Comparison of ENCODE assay signal across 21 cellular contexts in genomic region chrX:101385026-101385684, GRCh38. TPM values are rescaled to one million over a fixed set of nuclear protein-coding genes. Genes with fewer than 3 reads are reported as not detected.
DNase-seq lines count a peak whose midpoint lies in the region; ATAC-seq, FAIRE-seq and TF ChIP-seq lines count a peak whose summit lies in the region.
"Had no signal": no experiment of that assay in that cellular context is flagged by ENCODE, and none has a peak within 500 bp of the region (broad histone marks: within the 10 kb centered on the region; RNA-seq: fewer than 3 reads in every experiment).

No MANE protein-coding gene starts in this region.

- H3K4me2 ChIP-seq in GM12878 (ENCODE audit: control insufficient read depth, insufficient read depth) = peak overlapping the region; percentile 38
- H3K4me2 ChIP-seq in GM23248 (ENCODE audit: unreplicated experiment) = no peak overlapping the region

- RAD21 ChIA-PET in GM12878 (lab: Charles Lee; ENCODE audit: unreplicated experiment) = interaction anchor here (1.0 to 1.3 kb wide), 4 partner anchors 9 to 28 kb away, joined by 3 to 4 read pairs (median 4); no protein-coding TSS in a partner anchor

- H3K36me3 ChIP-seq in GM12878 (ENCODE audit: control insufficient read depth in 2 of 2, insufficient read depth in 2 of 2, low read length in 1 of 2) (no peaks in the 10 kb centered on the region), GM23248 (ENCODE audit: low read depth) (no peaks in the 10 kb centered on the region)
- H3K36me3 ChIP-seq: ovary, vagina had no signal

- CTCF ChIA-PET in GM12878 (lab: Yijun Ruan, JAX) = interaction anchor here (0.6 to 1.5 kb wide), 3 partner anchors 12 to 31 kb away, joined by 3 to 4 read pairs (median 4); no protein-coding TSS in a partner anchor

- H3F3A ChIP-seq in GM23248 (ENCODE audit: insufficient read depth) = no peaks in the 10 kb centered on the region

- no peaks in the 10 kb centered on the region for H4K20me1 ChIP-seq in GM12878 (ENCODE audit: control insufficient read depth, insufficient read depth)
- no peaks in the 10 kb centered on the region for H4K20me1 ChIP-seq in GM23248 (ENCODE audit: insufficient read depth)

- H3K9me3 Mint-ChIP-seq in stimulated activated effector memory CD8-positive, alpha-beta T cell treated with anti-CD3 and anti-CD28 coated beads, Interleukin-12 subunit alpha, Interleukin-12 subunit beta, amount 100 ng/mL, for 72 hours = no peaks in the 10 kb centered on the region

- no peak for TF ChIP-seq RAD21 in GM12878 (IDR thresholded peaks at IDR 0.05; ENCODE audit: insufficient read depth, low read depth, low read length)

- TF ChIP-seq POLR2A in GM12878 (IDR thresholded peaks at IDR 0.05; ENCODE audit: low read depth, low read length) = no peak

- SMC1A ChIA-PET in GM12878 (lab: Charles Lee; ENCODE audit: uncharacterized antibody, unreplicated experiment) = interaction anchor here (0.6 to 1.1 kb wide), 2 partner anchors 9 to 31 kb away, joined by 3 read pairs; no protein-coding TSS in a partner anchor

- H3K27me3 ChIP-seq in GM12878 (replicated peaks in 1 of 2; ENCODE audit: control insufficient read depth in 2 of 2, insufficient read depth in 2 of 2, low read length in 1 of 2) = no peaks in the 10 kb centered on the region
- no peaks in the 10 kb centered on the region for H3K27me3 ChIP-seq in GM23248 (replicated peaks; ENCODE audit: insufficient read depth)
- H3K27me3 ChIP-seq: ovary, vagina had no signal

- peak overlapping the region; percentile 81 for H3K27ac ChIP-seq in GM12878 (ENCODE audit: control insufficient read depth, insufficient read depth)
- H3K27ac ChIP-seq in GM23248 = no peak overlapping the region
- H3K27ac ChIP-seq: epithelial cell of prostate, ovary, vagina had no signal

- H3K4me1 Mint-ChIP-seq in stimulated activated effector memory CD8-positive, alpha-beta T cell treated with anti-CD3 and anti-CD28 coated beads, Interleukin-12 subunit alpha, Interleukin-12 subunit beta, amount 100 ng/mL, for 72 hours = no peaks in the 10 kb centered on the region

- ATAC-seq in HG02840 (IDR thresholded peaks at IDR 0.05; ENCODE audit: low FRiP score, unreplicated experiment) (peak; percentile 1), GM12878 (peak; percentile 38), GM18873 (IDR thresholded peaks at IDR 0.05; ENCODE audit: low FRiP score, unreplicated experiment) (no peak)
- no peak for ATAC-seq in stimulated activated effector memory CD8-positive, alpha-beta T cell treated with anti-CD3 and anti-CD28 coated beads, Interleukin-12 subunit alpha, Interleukin-12 subunit beta, amount 100 ng/mL, for 72 hours

- no peaks in the 10 kb centered on the region for H3K36me3 Mint-ChIP-seq in stimulated activated effector memory CD8-positive, alpha-beta T cell treated with anti-CD3 and anti-CD28 coated beads, Interleukin-12 subunit alpha, Interleukin-12 subunit beta, amount 100 ng/mL, for 72 hours

- intact Hi-C loops in GM12878 (cut with micrococcal nuclease; ENCODE audit: unreplicated experiment) = loop anchor here (5.0 kb wide), 1 partner anchor 38 kb away; the partner anchor contains the start of gene TIMM8A

- TF ChIP-seq CTCF in GM12865 (IDR thresholded peaks at IDR 0.05; ENCODE audit: insufficient read depth, low read depth, low read length, missing control alignments) (no peak), GM12878 (IDR thresholded peaks at IDR 0.05 in 2 of 3, conservative IDR thresholded peaks at IDR 0.05 in 1 of 3; ENCODE audit: control insufficient read depth in 2 of 3, extremely low read depth in 1 of 3, insufficient read depth in 1 of 3, low read depth in 3 of 3, low read length in 3 of 3) (no peak)

- H3K79me2 ChIP-seq in GM12878 (ENCODE audit: control insufficient read depth, insufficient read depth, low read length) = peaks cover 42% of the 10 kb centered on the region
- no peaks in the 10 kb centered on the region for H3K79me2 ChIP-seq in GM23248 (ENCODE audit: insufficient read depth)

- no peaks in the 10 kb centered on the region for H3K9me3 ChIP-seq in GM12878 (replicated peaks; ENCODE audit: control insufficient read depth, insufficient read depth, low read length)
- H3K9me3 ChIP-seq in GM23248 (ENCODE audit: low read depth) = no peaks in the 10 kb centered on the region
- H3K9me3 ChIP-seq: mucosa of descending colon, ovary, vagina had no signal

- no peaks in the 10 kb centered on the region for H3K4me1 ChIP-seq in GM12878 (ENCODE audit: control insufficient read depth, insufficient read depth, low read length)
- no peaks in the 10 kb centered on the region for H3K4me1 ChIP-seq in GM23248 (ENCODE audit: insufficient read depth)
- H3K4me1 ChIP-seq: vagina had no signal

- FAIRE-seq in GM12878 (lab: Jason Lieb, UNC) = no peak

- H3K9me2 ChIP-seq in GM23248 (ENCODE audit: insufficient read depth) = no peaks in the 10 kb centered on the region

- no peak overlapping the region for H3K27ac Mint-ChIP-seq in stimulated activated effector memory CD8-positive, alpha-beta T cell treated with anti-CD3 and anti-CD28 coated beads, Interleukin-12 subunit alpha, Interleukin-12 subunit beta, amount 100 ng/mL, for 72 hours
- H3K27ac Mint-ChIP-seq: H9 had no signal

- H2AFZ ChIP-seq in GM12878 (ENCODE audit: control insufficient read depth, low read depth, low read length) (no peak overlapping the region), GM23248 (no peak overlapping the region)

- POLR2A ChIA-PET in GM12878 (lab: Charles Lee) = interaction anchor here (0.8 to 1.9 kb wide), 4 partner anchors 20 to 555 kb away, joined by 3 to 4 read pairs (median 3); no protein-coding TSS in a partner anchor

- DNase-seq in GM12865 (ENCODE audit: low read depth) (peak; percentile 14), GM12878 (ENCODE audit: low read depth, low spot score) (no peak), GM23248 (no peak), NCI-H748 (lab: John Stamatoyannopoulos, UW; ENCODE audit: unreplicated experiment) (no peak)
- no peak for DNase-seq in stimulated activated effector memory CD8-positive, alpha-beta T cell treated with anti-CD3 and anti-CD28 coated beads, Interleukin-12 subunit alpha, Interleukin-12 subunit beta, amount 100 ng/mL, for 72 hours (ENCODE audit: low spot score in 2 of 2)
- DNase-seq: activated CD8-positive, alpha-beta memory T cell treated with anti-CD3 and anti-CD28 coated beads for 24 hours; Calu3; foreskin melanocyte; H9; IMR-90; mucosa of descending colon; NCI-H2081 treated with DMSO at 0.1 percent for 48 hours; NCI-H524 treated with DMSO at 0.1 percent for 48 hours; ovary; stimulated activated CD4-positive, alpha-beta T cell treated with anti-CD3 and anti-CD28 coated beads, Interleukin-1b, Interleukin-23, amount 100 ng/mL, for 48 hours had no signal

- H3K4me3 ChIP-seq in GM12865 (ENCODE audit: low read depth, low read length) (peak overlapping the region; percentile 74), GM12878 (peak overlapping the region; percentile 71), GM23248 (no peak overlapping the region)
- H3K4me3 ChIP-seq: mucosa of descending colon, ovary, vagina had no signal

- in situ Hi-C loops in GM12878 (cut with MboI) (no loop called here), GM23248 (cut with MboI) (no loop called here)

- BruUV-seq in GM12878 (replicated peaks; lab: Mats Ljungman, UMichigan) = no TSS peak

- H3K4me3 Mint-ChIP-seq in stimulated activated effector memory CD8-positive, alpha-beta T cell treated with anti-CD3 and anti-CD28 coated beads, Interleukin-12 subunit alpha, Interleukin-12 subunit beta, amount 100 ng/mL, for 72 hours = peak overlapping the region; percentile 36
- H3K4me3 Mint-ChIP-seq: H9 had no signal

- TF ChIP-seq EP300 in GM12878 (IDR thresholded peaks at IDR 0.05; ENCODE audit: borderline replicate concordance in 1 of 2, control insufficient read depth in 1 of 2, low read depth in 2 of 2, low read length in 2 of 2) = no peak

- 12% methylated on average over 7 of the region's 7 CpGs for WGBS in GM12878 (ENCODE audit: insufficient coverage, insufficient replicate concordance, low lambda C conversion rate, missing lambda C conversion rate)
- 51 to 77% methylated on average over 6 of the region's 7 CpGs for WGBS in GM23248 (ENCODE audit: low coverage in 1 of 2, low lambda C conversion rate in 2 of 2, missing lambda C conversion rate in 2 of 2), 2 experiments

- H3K9ac ChIP-seq in GM12878 (ENCODE audit: control insufficient read depth, insufficient read depth, low read length) = peak overlapping the region; percentile 66
- no peak overlapping the region for H3K9ac ChIP-seq in GM23248

RNA-seq across cellular contexts. Expression of gene BTK, which starts 0.8 kb away (rescaled TPM):
- 232 and 237 TPM in 2 replicates for total RNA-seq in GM12878 (2013; cell fraction: nucleolus; rRNA removed)
- 69.0 and 79.8 TPM in 2 replicates for total RNA-seq in GM12878 (2014; rRNA removed)
- total RNA-seq in GM12878 (2014; rRNA removed; fragmentation: Illumina TruSeq; extraction: Trizol) = 112 and 117 TPM in 2 replicates
- total RNA-seq in GM12878 (2021) = 96.3 and 99.5 TPM in 2 replicates
- polyA plus RNA-seq in GM12878 (2011; ENCODE audit: low read depth) = 81.3 TPM
- polyA plus RNA-seq in GM12878 (2011; rRNA removed) = 82.0 and 96.3 TPM in 2 replicates
- polyA plus RNA-seq in GM12878 (2011; cell fraction: cytosol; rRNA removed) = 52.8 and 54.3 TPM in 2 replicates
- 101 and 126 TPM in 2 replicates for polyA plus RNA-seq in GM12878 (2011; cell fraction: nucleus; rRNA removed)
- polyA plus RNA-seq in GM12878 (2012) = 88.1 and 105 TPM in 2 replicates
- 154 and 191 TPM in 2 replicates for polyA plus RNA-seq in GM12878 (2014; fragmentation: Illumina TruSeq; extraction: Trizol)
- polyA plus RNA-seq in GM12878 (2014; fragmentation: Nextera tagmentation; extraction: Ambion mirVana) = 10 to 100 TPM; 24.0 to 94.5 TPM
- polyA plus RNA-seq in GM12878 (2014; rRNA removed) = 99.0 and 104 TPM in 2 replicates
- polyA plus RNA-seq in GM12878 (2016; fragmentation: Nextera tagmentation; extraction: Ambion mirVana) = 10 to 100 TPM; 81.9 to 83.3 TPM
- polyA minus RNA-seq in GM12878 (2011; rRNA and poly(A)+ RNA removed) = 42.1 and 46.4 TPM in 2 replicates
- polyA minus RNA-seq in GM12878 (2011; cell fraction: cytosol; rRNA and poly(A)+ RNA removed) = 16.4 and 20.7 TPM in 2 replicates
- polyA minus RNA-seq in GM12878 (2011; cell fraction: nucleus; rRNA and poly(A)+ RNA removed) = 28.5 and 35.8 TPM in 2 replicates
- not detected in 2 replicates for total RNA-seq in GM23248 (2014; rRNA removed; shearing (Covaris generic))
- polyA plus RNA-seq in GM23248 (2016; fragmentation: Nextera tagmentation; extraction: Ambion mirVana) = 0.23 TPM in 1 of 2 replicates, not detected in the other
- total RNA-seq: Calu3; IMR-90; kidney epithelial cell; T-helper 2 cell treated with Interferon-gamma antibody and Interleukin-4, amounts not matched to agents 100 ng/mL and 5 ng/mL, for 36 hours had no signal
- polyA plus RNA-seq: IMR-90 had no signal

RNA-seq across cellular contexts. Expression of gene RPL36A, which starts 5.7 kb away (rescaled TPM):
- 262 and 314 TPM in 2 replicates for total RNA-seq in GM12878 (2013; cell fraction: nucleolus; rRNA removed)
- 1,479 and 1,585 TPM in 2 replicates for total RNA-seq in GM12878 (2014; rRNA removed)
- 3,614 and 3,813 TPM in 2 replicates for total RNA-seq in GM12878 (2014; rRNA removed; fragmentation: Illumina TruSeq; extraction: Trizol)
- 425 and 522 TPM in 2 replicates for total RNA-seq in GM12878 (2021)
- 219 TPM for polyA plus RNA-seq in GM12878 (2011; ENCODE audit: low read depth)
- 3,267 and 3,973 TPM in 2 replicates for polyA plus RNA-seq in GM12878 (2011; rRNA removed)
- 615 and 2,011 TPM in 2 replicates for polyA plus RNA-seq in GM12878 (2011; cell fraction: cytosol; rRNA removed)
- 664 and 927 TPM in 2 replicates for polyA plus RNA-seq in GM12878 (2011; cell fraction: nucleus; rRNA removed)
- 1,929 and 2,829 TPM in 2 replicates for polyA plus RNA-seq in GM12878 (2012)
- polyA plus RNA-seq in GM12878 (2014; fragmentation: Illumina TruSeq; extraction: Trizol) = 4,528 and 6,688 TPM in 2 replicates
- polyA plus RNA-seq in GM12878 (2014; fragmentation: Nextera tagmentation; extraction: Ambion mirVana) = 1,000 to 10,000 TPM; 3,535 to 3,952 TPM
- 2,484 and 3,273 TPM in 2 replicates for polyA plus RNA-seq in GM12878 (2014; rRNA removed)
- polyA plus RNA-seq in GM12878 (2016; fragmentation: Nextera tagmentation; extraction: Ambion mirVana) = 100 to 1,000 TPM; 771 to 830 TPM
- 153 and 443 TPM in 2 replicates for polyA minus RNA-seq in GM12878 (2011; rRNA and poly(A)+ RNA removed)
- 65.4 and 82.9 TPM in 2 replicates for polyA minus RNA-seq in GM12878 (2011; cell fraction: cytosol; rRNA and poly(A)+ RNA removed)
- 56.8 and 89.8 TPM in 2 replicates for polyA minus RNA-seq in GM12878 (2011; cell fraction: nucleus; rRNA and poly(A)+ RNA removed)
- 240 and 757 TPM in 2 replicates for total RNA-seq in GM23248 (2014; rRNA removed; shearing (Covaris generic))
- polyA plus RNA-seq in GM23248 (2016; fragmentation: Nextera tagmentation; extraction: Ambion mirVana) = 295 and 331 TPM in 2 replicates

RNA-seq across cellular contexts. Expression of gene GLA, which starts 22.6 kb away (rescaled TPM):
- total RNA-seq in GM12878 (2013; cell fraction: nucleolus; rRNA removed) = 16.7 and 18.1 TPM in 2 replicates
- total RNA-seq in GM12878 (2014; rRNA removed) (23.3 and 23.8 TPM in 2 replicates), GM12878 (2014; rRNA removed; fragmentation: Illumina TruSeq; extraction: Trizol) (25.3 and 26.7 TPM in 2 replicates), GM12878 (2021) (24.4 and 25.0 TPM in 2 replicates)
- polyA plus RNA-seq in GM12878 (2011; ENCODE audit: low read depth) = 24.9 TPM
- polyA plus RNA-seq in GM12878 (2011; rRNA removed) (31.7 and 32.8 TPM in 2 replicates), GM12878 (2014; fragmentation: Illumina TruSeq; extraction: Trizol) (29.2 and 34.1 TPM in 2 replicates), GM12878 (2014; fragmentation: Nextera tagmentation; extraction: Ambion mirVana) (10 to 100 TPM; 39.2 to 66.4 TPM), GM12878 (2014; rRNA removed) (20.3 and 28.9 TPM in 2 replicates), GM12878 (2016; fragmentation: Nextera tagmentation; extraction: Ambion mirVana) (10 to 100 TPM; 26.8 to 29.8 TPM), GM23248 (2016; fragmentation: Nextera tagmentation; extraction: Ambion mirVana) (20.4 and 26.6 TPM in 2 replicates)
- polyA plus RNA-seq in GM12878 (2011; cell fraction: cytosol; rRNA removed) = 20.5 and 22.7 TPM in 2 replicates
- 42.4 and 53.4 TPM in 2 replicates for polyA plus RNA-seq in GM12878 (2011; cell fraction: nucleus; rRNA removed)
- polyA plus RNA-seq in GM12878 (2012) = 17.1 and 23.4 TPM in 2 replicates
- polyA minus RNA-seq in GM12878 (2011; rRNA and poly(A)+ RNA removed) = 7.9 and 11.5 TPM in 2 replicates
- polyA minus RNA-seq in GM12878 (2011; cell fraction: cytosol; rRNA and poly(A)+ RNA removed) = 4.8 and 7.3 TPM in 2 replicates
- 5.2 and 5.4 TPM in 2 replicates for polyA minus RNA-seq in GM12878 (2011; cell fraction: nucleus; rRNA and poly(A)+ RNA removed)
- 27.1 and 36.6 TPM in 2 replicates for total RNA-seq in GM23248 (2014; rRNA removed; shearing (Covaris generic))

RNA-seq across cellular contexts. Expression of gene HNRNPH2, which starts 22.9 kb away (rescaled TPM):
- 8.2 and 10.3 TPM in 2 replicates for total RNA-seq in GM12878 (2013; cell fraction: nucleolus; rRNA removed)
- total RNA-seq in GM12878 (2014; rRNA removed) (34.5 and 43.4 TPM in 2 replicates), GM12878 (2014; rRNA removed; fragmentation: Illumina TruSeq; extraction: Trizol) (67.0 and 69.1 TPM in 2 replicates), GM12878 (2021) (42.4 and 42.8 TPM in 2 replicates)
- 33.7 TPM for polyA plus RNA-seq in GM12878 (2011; ENCODE audit: low read depth)
- polyA plus RNA-seq in GM12878 (2011; rRNA removed) (46.6 and 61.9 TPM in 2 replicates), GM12878 (2014; fragmentation: Illumina TruSeq; extraction: Trizol) (73.3 and 90.2 TPM in 2 replicates), GM12878 (2014; fragmentation: Nextera tagmentation; extraction: Ambion mirVana) (10 to 100 TPM; 55.7 to 90.8 TPM), GM12878 (2014; rRNA removed) (44.9 and 49.6 TPM in 2 replicates), GM12878 (2016; fragmentation: Nextera tagmentation; extraction: Ambion mirVana) (100 to 1,000 TPM in 1 of 2 experiments, 10 to 100 TPM in 1; 98.1 to 102 TPM), GM23248 (2016; fragmentation: Nextera tagmentation; extraction: Ambion mirVana) (97.8 and 99.7 TPM in 2 replicates)
- 15.3 and 19.3 TPM in 2 replicates for polyA plus RNA-seq in GM12878 (2011; cell fraction: cytosol; rRNA removed)
- 9.5 and 17.9 TPM in 2 replicates for polyA plus RNA-seq in GM12878 (2011; cell fraction: nucleus; rRNA removed)
- 42.8 and 43.5 TPM in 2 replicates for polyA plus RNA-seq in GM12878 (2012)
- polyA minus RNA-seq in GM12878 (2011; rRNA and poly(A)+ RNA removed) = 22.8 and 32.7 TPM in 2 replicates
- 8.2 and 9.3 TPM in 2 replicates for polyA minus RNA-seq in GM12878 (2011; cell fraction: cytosol; rRNA and poly(A)+ RNA removed)
- polyA minus RNA-seq in GM12878 (2011; cell fraction: nucleus; rRNA and poly(A)+ RNA removed) = 3.4 and 6.9 TPM in 2 replicates
- total RNA-seq in GM23248 (2014; rRNA removed; shearing (Covaris generic)) = 53.1 and 59.0 TPM in 2 replicates

RNA-seq across cellular contexts. Expression of gene TIMM8A, which starts 36.6 kb away (rescaled TPM):
- total RNA-seq in GM12878 (2013; cell fraction: nucleolus; rRNA removed) = 7.2 and 9.5 TPM in 2 replicates
- total RNA-seq in GM12878 (2014; rRNA removed) (6.7 and 8.7 TPM in 2 replicates), GM12878 (2014; rRNA removed; fragmentation: Illumina TruSeq; extraction: Trizol) (14.2 and 16.0 TPM in 2 replicates), GM12878 (2021) (26.1 and 29.1 TPM in 2 replicates)
- polyA plus RNA-seq in GM12878 (2011; ENCODE audit: low read depth) = 15.1 TPM
- polyA plus RNA-seq in GM12878 (2011; rRNA removed) (20.4 and 22.7 TPM in 2 replicates), GM12878 (2014; fragmentation: Illumina TruSeq; extraction: Trizol) (24.3 and 25.5 TPM in 2 replicates), GM12878 (2014; fragmentation: Nextera tagmentation; extraction: Ambion mirVana) (10 to 100 TPM; 84.5 to 92.7 TPM), GM12878 (2014; rRNA removed) (22.4 and 27.0 TPM in 2 replicates), GM12878 (2016; fragmentation: Nextera tagmentation; extraction: Ambion mirVana) (10 to 100 TPM; 55.3 to 55.5 TPM), GM23248 (2016; fragmentation: Nextera tagmentation; extraction: Ambion mirVana) (15.7 and 18.5 TPM in 2 replicates)
- 18.5 and 21.7 TPM in 2 replicates for polyA plus RNA-seq in GM12878 (2011; cell fraction: cytosol; rRNA removed)
- 9.5 and 12.0 TPM in 2 replicates for polyA plus RNA-seq in GM12878 (2011; cell fraction: nucleus; rRNA removed)
- 12.1 and 13.6 TPM in 2 replicates for polyA plus RNA-seq in GM12878 (2012)
- polyA minus RNA-seq in GM12878 (2011; rRNA and poly(A)+ RNA removed) = 8.3 and 10.5 TPM in 2 replicates
- 7.1 and 7.5 TPM in 2 replicates for polyA minus RNA-seq in GM12878 (2011; cell fraction: cytosol; rRNA and poly(A)+ RNA removed)
- polyA minus RNA-seq in GM12878 (2011; cell fraction: nucleus; rRNA and poly(A)+ RNA removed) = 6.2 and 11.7 TPM in 2 replicates
- 1.9 and 14.9 TPM in 2 replicates for total RNA-seq in GM23248 (2014; rRNA removed; shearing (Covaris generic))

Comparison
In these comparisons a context has a peak if more than half of its experiments do, and no peak if none do; other contexts are left out.
1. ATAC-seq: peak in HG02840 (single experiment) and GM12878 (single experiment); none in stimulated activated effector memory CD8-positive, alpha-beta T cell treated with anti-CD3 and anti-CD28 coated beads, Interleukin-12 subunit alpha, Interleukin-12 subunit beta, amount 100 ng/mL, for 72 hours (single experiment) and GM18873 (single experiment).
2. RNA of gene BTK, which starts 0.8 kb away (total RNA-seq): 69.0 to 237 TPM in GM12878; not detected in GM23248; every median in the first group is over 10 times any median in the second.